28 cellular contexts compared by ENCODE assay signal in the genomic region with DNA sequence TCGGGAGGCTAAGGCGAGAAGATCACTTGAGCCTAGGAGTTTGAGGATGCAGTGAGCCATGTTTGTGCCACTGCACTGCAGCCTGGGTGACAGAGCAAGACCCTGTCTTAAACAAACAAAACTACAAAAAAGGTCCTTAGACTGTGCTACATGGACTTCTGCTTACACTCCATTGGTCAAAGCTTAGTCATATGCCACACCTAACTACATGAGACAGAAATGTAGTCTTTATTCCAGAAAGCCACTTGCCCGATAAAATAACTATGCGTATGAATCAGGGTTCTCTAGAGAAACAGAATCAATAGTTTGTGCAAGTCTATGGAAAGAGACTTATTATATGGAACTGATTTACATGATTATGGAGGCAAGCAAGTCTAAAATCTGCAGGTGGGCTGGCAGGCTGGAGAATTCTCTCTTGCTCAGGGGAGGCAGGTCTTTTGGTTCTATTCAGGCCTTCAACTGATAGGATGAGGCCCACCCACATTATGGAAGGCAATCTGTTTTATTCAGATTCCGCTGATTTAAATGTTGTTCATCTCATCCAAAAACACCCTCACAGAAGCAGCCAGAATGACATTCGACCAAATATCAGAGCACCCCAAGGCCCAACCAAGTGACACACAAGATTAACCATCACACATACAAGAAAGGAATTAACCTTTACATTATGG.
"Had no signal": no experiment of that assay in that cellular context is flagged by ENCODE, and none has a peak within 500 bp of the region (broad histone marks: within the 10 kb centered on the region; RNA-seq: fewer than 3 reads in every experiment).

No MANE protein-coding gene starts in this region.

- H3K27me3 ChIP-seq: brain microvascular endothelial cell, cardiac muscle cell, MG63, Peyer's patch had no signal

- H3K9me3 ChIP-seq: MG63, Peyer's patch had no signal

- H3K36me3 ChIP-seq: brain microvascular endothelial cell, cardiac muscle cell, MG63, Peyer's patch had no signal

- FAIRE-seq: TTC549 had no signal

- H3K4me1 ChIP-seq: Peyer's patch had no signal

- DNase-seq: activated CD4-positive, alpha-beta T cell treated with anti-CD3 and anti-CD28 coated beads for 36 hours; activated CD4-positive, alpha-beta T cell treated with anti-CD3 and anti-CD28 coated beads, Interleukin-2, amount 10 ng/mL, durations not matched to agents 7 days and 5 days; activated CD4-positive, alpha-beta T cell treated with anti-CD3 and anti-CD28 coated beads, Interleukin-2, amount 50 U/mL, for 48 hours; activated CD8-positive, alpha-beta memory T cell treated with anti-CD3 and anti-CD28 coated beads, Interleukin-2, amount 50 U/mL, for 48 hours; activated CD8-positive, alpha-beta T cell treated with anti-CD3 and anti-CD28 coated beads, Interleukin-2, amount 10 ng/mL, durations not matched to agents 7 days and 5 days; activated effector memory CD4-positive, alpha-beta T cell treated with Interleukin-2 at 50 U/mL for 16 hours; activated naive CD4-positive, alpha-beta T cell treated with anti-CD3 and anti-CD28 coated beads, Interleukin-2, amount 10 ng/mL, durations not matched to agents 7 days and 5 days; activated naive CD8-positive, alpha-beta T cell treated with anti-CD3 and anti-CD28 coated beads, Interleukin-2, amount 50 U/mL, for 24 hours; activated T-cell treated with anti-CD3 and anti-CD28 coated beads, Interleukin-2, amount 50 U/mL, for 48 hours; anterior cingulate cortex; brain microvascular endothelial cell; Kasumi-1; KG1; MG63; NCI-H1048; NCI-H1105 treated with DMSO at 0.1 percent for 48 hours; NCI-H1436 treated with DMSO at 0.1 percent for 48 hours; NCI-H1694 treated with DMSO at 0.1 percent for 48 hours; NCI-H2029; NCI-H345; NCI-H524 treated with DMSO at 0.1 percent for 48 hours; Peyer's patch; T1000 had no signal

- H3K27ac ChIP-seq: brain microvascular endothelial cell, cardiac muscle cell, Peyer's patch, RWPE1, SK-N-MC had no signal

- ATAC-seq: activated CD4-positive, alpha-beta T cell treated with anti-CD3 and anti-CD28 coated beads for 36 hours; activated CD8-positive, alpha-beta T cell treated with anti-CD3 and anti-CD28 coated beads, Interleukin-2, amount 10 ng/mL, durations not matched to agents 7 days and 5 days; activated naive CD8-positive, alpha-beta T cell treated with anti-CD3 and anti-CD28 coated beads, Interleukin-2, amount 50 U/mL, for 24 hours; Right ventricle myocardium inferior had no signal

- H3K4me3 ChIP-seq: cardiac muscle cell, MG63, Peyer's patch, SK-N-MC had no signal
